In the genomic region with DNA sequence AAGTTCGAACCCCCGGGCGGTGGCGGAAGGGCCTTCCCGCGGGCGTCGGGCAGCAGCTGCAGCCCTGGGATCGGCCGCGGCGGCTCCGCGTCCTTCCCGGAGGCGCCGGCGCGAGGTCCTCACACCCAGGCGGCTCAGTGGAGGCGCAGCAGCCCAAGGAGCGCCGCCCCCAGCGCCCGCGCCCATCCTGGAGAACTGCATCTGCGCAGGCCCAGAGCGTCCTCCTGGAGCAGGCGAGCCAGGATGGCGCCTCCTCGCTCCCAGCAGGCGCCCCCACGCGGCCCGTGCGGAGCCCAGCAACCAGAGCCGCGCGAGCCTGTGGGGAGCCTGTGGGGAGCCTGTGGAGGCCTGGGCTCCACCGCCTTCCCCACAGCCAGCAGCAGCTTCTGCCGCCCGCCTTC, we compare ENCODE assay signal across 8 cellular contexts.
A peak's percentile ranks its signal among the peaks of the same experiment; 100 is the strongest.
DNase-seq lines count a peak whose midpoint lies in the region; ATAC-seq and TF ChIP-seq lines count a peak whose summit lies in the region.
"Not testable (repeated sequence)": the region's sequence is repeated elsewhere in the genome, so short reads cannot be mapped to it uniquely, and the experiment has no call there.

No MANE protein-coding gene starts in this region.

- H3K9me3 Mint-ChIP-seq in CD4-positive, CD25-positive, alpha-beta regulatory T cell; T-helper 2 cell treated with Interferon-gamma antibody and Interleukin-4, amounts not matched to agents 5 μg/mL and 100 μg/mL, for 36 hours; activated CD4-positive, alpha-beta memory T cell treated with anti-CD3 and anti-CD28 coated beads, Interleukin-2, amount 10 ng/mL, durations not matched to agents 7 days and 5 days; activated T-helper 2 cell treated with anti-CD3 and anti-CD28 coated beads, Interferon-gamma antibody, Interleukin-2, Interleukin-4, amounts not matched to agents 10 μg/mL and 5 μg/mL and 100 μg/mL, durations not matched to agents 14 hours and 24 hours and 36 hours: not testable (repeated sequence)

- TF ChIP-seq POLR2A in testis (IDR thresholded peaks at IDR 0.05) = not testable (repeated sequence)

- not testable (repeated sequence) for H3K27ac Mint-ChIP-seq in CD4-positive, CD25-positive, alpha-beta regulatory T cell; T-helper 2 cell treated with Interferon-gamma antibody and Interleukin-4, amounts not matched to agents 5 μg/mL and 100 μg/mL, for 36 hours; activated T-helper 2 cell treated with anti-CD3 and anti-CD28 coated beads, Interferon-gamma antibody, Interleukin-2, Interleukin-4, amounts not matched to agents 10 μg/mL and 5 μg/mL and 100 μg/mL, durations not matched to agents 14 hours and 24 hours and 36 hours
- peak overlapping the region; percentile 62 for H3K27ac Mint-ChIP-seq in activated CD4-positive, alpha-beta memory T cell treated with anti-CD3 and anti-CD28 coated beads, Interleukin-2, amount 10 ng/mL, durations not matched to agents 7 days and 5 days

- H3K4me1 ChIP-seq in CD4-positive, CD25-positive, alpha-beta regulatory T cell (ENCODE audit: control insufficient read depth, insufficient read depth, low read length, poor library complexity, severe bottlenecking); RWPE2 (ENCODE audit: insufficient read depth, poor library complexity, severe bottlenecking); testis: not testable (repeated sequence)

- CTCF ChIA-PET in activated CD4-positive, alpha-beta memory T cell treated with anti-CD3 and anti-CD28 coated beads, Interleukin-2, amount 10 ng/mL, durations not matched to agents 7 days and 5 days (lab: Charles Lee) = interaction anchor here (1.1 to 3.0 kb wide), 3 partner anchors 19 to 22 kb away, joined by 3 to 47 read pairs (median 4); no protein-coding TSS in a partner anchor

- peaks cover 0 to 36% (median 15%) of the 10 kb centered on the region in 4 donors for H3K4me1 Mint-ChIP-seq in CD4-positive, CD25-positive, alpha-beta regulatory T cell
- H3K4me1 Mint-ChIP-seq in T-helper 2 cell treated with Interferon-gamma antibody and Interleukin-4, amounts not matched to agents 5 μg/mL and 100 μg/mL, for 36 hours (ENCODE audit: low read depth) = peaks cover 16% of the 10 kb centered on the region
- peaks cover 35% of the 10 kb centered on the region for H3K4me1 Mint-ChIP-seq in activated CD4-positive, alpha-beta memory T cell treated with anti-CD3 and anti-CD28 coated beads, Interleukin-2, amount 10 ng/mL, durations not matched to agents 7 days and 5 days
- peaks cover 21% of the 10 kb centered on the region for H3K4me1 Mint-ChIP-seq in activated T-helper 2 cell treated with anti-CD3 and anti-CD28 coated beads, Interferon-gamma antibody, Interleukin-2, Interleukin-4, amounts not matched to agents 10 μg/mL and 5 μg/mL and 100 μg/mL, durations not matched to agents 14 hours and 24 hours and 36 hours (ENCODE audit: low read depth)

- H3K36me3 ChIP-seq in CD4-positive, CD25-positive, alpha-beta regulatory T cell (ENCODE audit: control insufficient read depth, insufficient read depth, low read length); KOPT-K1 (ENCODE audit: insufficient read depth, low read length); RWPE2 (ENCODE audit: low read depth); testis (ENCODE audit: low read depth, missing control alignments): not testable (repeated sequence)

- not testable (repeated sequence) for H3K9me3 ChIP-seq in CD4-positive, CD25-positive, alpha-beta regulatory T cell (ENCODE audit: control insufficient read depth in 2 of 2, low read length in 2 of 2); KOPT-K1 (ENCODE audit: insufficient read depth, low read length, poor library complexity, severe bottlenecking); RWPE2 (ENCODE audit: severe bottlenecking); testis

- H3K27me3 Mint-ChIP-seq in CD4-positive, CD25-positive, alpha-beta regulatory T cell; T-helper 2 cell treated with Interferon-gamma antibody and Interleukin-4, amounts not matched to agents 5 μg/mL and 100 μg/mL, for 36 hours (ENCODE audit: low read depth); activated CD4-positive, alpha-beta memory T cell treated with anti-CD3 and anti-CD28 coated beads, Interleukin-2, amount 10 ng/mL, durations not matched to agents 7 days and 5 days; activated T-helper 2 cell treated with anti-CD3 and anti-CD28 coated beads, Interferon-gamma antibody, Interleukin-2, Interleukin-4, amounts not matched to agents 10 μg/mL and 5 μg/mL and 100 μg/mL, durations not matched to agents 14 hours and 24 hours and 36 hours (ENCODE audit: low read depth): not testable (repeated sequence)

- not testable (repeated sequence) for ATAC-seq in CD4-positive, CD25-positive, alpha-beta regulatory T cell (ENCODE audit: low read depth in 2 of 2)
- ATAC-seq in RWPE2 (ENCODE audit: low read depth) = 0 out of 3 replicates have a peak, but pooled peaks have one; percentile 23

- H3K4me3 Mint-ChIP-seq in CD4-positive, CD25-positive, alpha-beta regulatory T cell = peak overlapping the region in 2 of 4 donors; percentile 56 to 85
- peak overlapping the region; percentile 71 for H3K4me3 Mint-ChIP-seq in T-helper 2 cell treated with Interferon-gamma antibody and Interleukin-4, amounts not matched to agents 5 μg/mL and 100 μg/mL, for 36 hours
- H3K4me3 Mint-ChIP-seq in activated CD4-positive, alpha-beta memory T cell treated with anti-CD3 and anti-CD28 coated beads, Interleukin-2, amount 10 ng/mL, durations not matched to agents 7 days and 5 days = peak overlapping the region; percentile 70
- H3K4me3 Mint-ChIP-seq in activated T-helper 2 cell treated with anti-CD3 and anti-CD28 coated beads, Interferon-gamma antibody, Interleukin-2, Interleukin-4, amounts not matched to agents 10 μg/mL and 5 μg/mL and 100 μg/mL, durations not matched to agents 14 hours and 24 hours and 36 hours (ENCODE audit: low read depth) = peak overlapping the region; percentile 67

- TF ChIP-seq CTCF in RWPE2 (IDR thresholded peaks at IDR 0.05; ENCODE audit: poor library complexity, severe bottlenecking); testis (IDR thresholded peaks at IDR 0.05): not testable (repeated sequence)

- not testable (repeated sequence) for H3K27me3 ChIP-seq in CD4-positive, CD25-positive, alpha-beta regulatory T cell (ENCODE audit: control insufficient read depth, insufficient read depth, low read length); RWPE2 (ENCODE audit: insufficient read depth, poor library complexity, severe bottlenecking); testis

- not testable (repeated sequence) for H3K27ac ChIP-seq in CD4-positive, CD25-positive, alpha-beta regulatory T cell (ENCODE audit: insufficient read depth, low read length, poor library complexity, severe bottlenecking); RWPE2 (ENCODE audit: poor library complexity, severe bottlenecking); testis
- H3K27ac ChIP-seq in KOPT-K1 (ENCODE audit: low read depth, low read length, poor library complexity, severe bottlenecking) = peak overlapping the region; percentile 96

- intact Hi-C loops in activated T-helper 2 cell treated with anti-CD3 and anti-CD28 coated beads, Interferon-gamma antibody, Interleukin-2, Interleukin-4, amounts not matched to agents 10 μg/mL and 5 μg/mL and 100 μg/mL, durations not matched to agents 14 hours and 24 hours and 36 hours (cut with micrococcal nuclease); testis (cut with DNase I; ENCODE audit: low total_unique reads): not testable (repeated sequence)

- WGBS in testis, 2 donors = 54% methylated on average over 35 of the region's 42 CpGs; no CpG with 5 or more reads in 1 of the 2 donors

- peak in 2 of 3 donors; percentile 21 to 38 for DNase-seq in CD4-positive, CD25-positive, alpha-beta regulatory T cell
- not testable (repeated sequence) for DNase-seq in RWPE2 (ENCODE audit: low spot score)
- peak; percentile 68 for DNase-seq in T-helper 2 cell treated with Interferon-gamma antibody and Interleukin-4, amounts not matched to agents 5 μg/mL and 100 μg/mL, for 36 hours (ENCODE audit: low spot score)
- peak; percentile 67 for DNase-seq in activated CD4-positive, alpha-beta memory T cell treated with anti-CD3 and anti-CD28 coated beads, Interleukin-2, amount 10 ng/mL, durations not matched to agents 7 days and 5 days
- DNase-seq in activated T-helper 2 cell treated with anti-CD3 and anti-CD28 coated beads, Interferon-gamma antibody, Interleukin-2, Interleukin-4, amounts not matched to agents 10 μg/mL and 5 μg/mL and 100 μg/mL, durations not matched to agents 14 hours and 24 hours and 36 hours (ENCODE audit: low spot score) = peak; percentile 52
- peak; percentile 29 for DNase-seq in effector CD4-positive, alpha-beta T cell
- peak; percentile 30 for DNase-seq in testis

- H3K36me3 Mint-ChIP-seq in CD4-positive, CD25-positive, alpha-beta regulatory T cell; T-helper 2 cell treated with Interferon-gamma antibody and Interleukin-4, amounts not matched to agents 5 μg/mL and 100 μg/mL, for 36 hours (ENCODE audit: low read depth); activated CD4-positive, alpha-beta memory T cell treated with anti-CD3 and anti-CD28 coated beads, Interleukin-2, amount 10 ng/mL, durations not matched to agents 7 days and 5 days (ENCODE audit: low read depth); activated T-helper 2 cell treated with anti-CD3 and anti-CD28 coated beads, Interferon-gamma antibody, Interleukin-2, Interleukin-4, amounts not matched to agents 10 μg/mL and 5 μg/mL and 100 μg/mL, durations not matched to agents 14 hours and 24 hours and 36 hours (ENCODE audit: low read depth): not testable (repeated sequence)

- POLR2A ChIA-PET in activated CD4-positive, alpha-beta memory T cell treated with anti-CD3 and anti-CD28 coated beads, Interleukin-2, amount 10 ng/mL, durations not matched to agents 7 days and 5 days (lab: Charles Lee) = interaction anchor here (1.1 kb wide), 1 partner anchor 17 kb away, joined by 3 read pairs; no protein-coding TSS in a partner anchor

- H3K4me3 ChIP-seq in CD4-positive, CD25-positive, alpha-beta regulatory T cell (ENCODE audit: low read depth, low read length); RWPE2 (ENCODE audit: severe bottlenecking): not testable (repeated sequence)
- peak overlapping the region in 1 of 2 donors; percentile 26 for H3K4me3 ChIP-seq in testis
